In the genomic region with DNA sequence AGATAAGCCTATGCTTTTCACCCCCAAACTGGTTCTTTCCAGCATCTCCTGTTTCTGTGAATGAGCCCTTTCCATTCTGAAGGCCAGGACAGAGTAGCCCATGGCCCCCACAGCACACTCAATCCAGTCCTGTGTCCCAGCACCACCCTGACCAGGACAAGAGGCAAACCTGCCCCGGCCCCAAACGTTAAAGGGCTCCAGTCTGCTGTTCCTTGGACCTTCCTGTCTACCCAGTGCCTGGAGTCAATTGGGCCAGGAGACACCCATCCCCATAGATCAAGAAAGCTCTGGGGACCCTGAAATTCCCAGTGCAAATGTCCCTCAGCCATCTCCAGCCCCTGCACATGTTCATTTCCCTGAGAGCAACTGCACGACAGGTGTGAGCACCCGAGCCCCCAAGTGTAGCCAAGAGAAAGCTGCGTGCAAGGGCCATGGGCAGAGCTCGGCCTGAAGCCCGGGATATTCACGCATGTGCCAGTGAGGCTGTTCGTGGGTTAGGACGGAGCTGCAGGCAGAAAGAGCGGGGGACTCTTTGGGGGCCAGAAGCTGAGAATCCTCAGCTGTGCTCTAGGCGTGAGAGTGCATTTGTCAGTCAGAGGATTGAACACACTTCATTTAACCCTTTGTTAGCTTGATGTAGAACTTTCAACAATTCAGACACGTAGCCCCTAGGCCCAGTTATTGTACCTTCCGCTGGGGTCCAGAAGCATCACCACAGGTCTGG, we compare ENCODE assay signal across 25 cellular contexts. TPM values are rescaled to one million over a fixed set of nuclear protein-coding genes. Genes with fewer than 3 reads are reported as not detected.
"Had no signal": no experiment of that assay in that cellular context is flagged by ENCODE, and none has a peak within 500 bp of the region (broad histone marks: within the 10 kb centered on the region; RNA-seq: fewer than 3 reads in every experiment).

No MANE protein-coding gene starts in this region.

- H3K36me3 Mint-ChIP-seq: activated naive CD4-positive, alpha-beta T cell treated with anti-CD3 and anti-CD28 coated beads, Interleukin-2, amount 50 U/mL, for 24 hours; stimulated activated memory B cell treated with anti-CD40 and anti-IgM and Interleukin-4, amounts not matched to agents 10 μg/mL and 1 μg/mL and 100 μg/mL, for 72 hours had no signal

- H3K36me3 ChIP-seq: thyroid gland, upper lobe of left lung had no signal

- H3K4me3 ChIP-seq: smooth muscle cell, thyroid gland, upper lobe of left lung had no signal

- H3K27me3 ChIP-seq: thyroid gland had no signal

- H3K9me3 ChIP-seq: thyroid gland, upper lobe of left lung had no signal

- DNase-seq: activated CD4-positive, alpha-beta T cell treated with anti-CD3 and anti-CD28 coated beads for 4 hours; activated CD4-positive, alpha-beta T cell treated with anti-CD3 and anti-CD28 coated beads, Interleukin-2, amount 50 U/mL, for 4 hours; activated CD8-positive, alpha-beta memory T cell treated with anti-CD3 and anti-CD28 coated beads for 24 hours; activated gamma-delta T cell; activated naive CD8-positive, alpha-beta T cell treated with anti-CD3 and anti-CD28 coated beads, Interleukin-2, amount 50 U/mL, for 24 hours; amygdala; caudate nucleus; foreskin fibroblast; hypothalamus; immature natural killer cell; midbrain; naive thymus-derived CD4-positive, alpha-beta T cell; stimulated activated CD4-positive, alpha-beta T cell treated with anti-CD3 and anti-CD28 coated beads, Interleukin-1b, Interleukin-23, amount 100 ng/mL, for 48 hours; stimulated activated CD4-positive, alpha-beta T cell treated with anti-CD3 and anti-CD28 coated beads, Interleukin-4, amount 100 ng/mL, for 4 hours; stimulated activated CD8-positive, alpha-beta memory T cell treated with anti-CD3 and anti-CD28 coated beads, Interleukin-4, amount 100 ng/mL, for 48 hours; stimulated activated naive CD8-positive, alpha-beta T cell treated with anti-CD3 and anti-CD28 coated beads, Interleukin-15, amount 100 ng/mL, for 72 hours; thyroid gland; upper lobe of left lung had no signal

- H3K27ac ChIP-seq: thyroid gland, upper lobe of left lung had no signal

- H3K27ac Mint-ChIP-seq: activated naive CD4-positive, alpha-beta T cell treated with anti-CD3 and anti-CD28 coated beads, Interleukin-2, amount 50 U/mL, for 24 hours; activated naive CD8-positive, alpha-beta T cell treated with anti-CD3 and anti-CD28 coated beads, Interleukin-2, amount 50 U/mL, for 24 hours; immature natural killer cell; memory B cell; stimulated activated memory B cell treated with anti-CD40 and anti-IgM and Interleukin-4, amounts not matched to agents 10 μg/mL and 1 μg/mL and 100 μg/mL, for 72 hours; stimulated activated naive CD8-positive, alpha-beta T cell treated with anti-CD3 and anti-CD28 coated beads, Interleukin-15, amount 100 ng/mL, for 72 hours had no signal

- H3K4me3 Mint-ChIP-seq: activated naive CD4-positive, alpha-beta T cell treated with anti-CD3 and anti-CD28 coated beads, Interleukin-2, amount 50 U/mL, for 24 hours; activated naive CD8-positive, alpha-beta T cell treated with anti-CD3 and anti-CD28 coated beads, Interleukin-2, amount 50 U/mL, for 24 hours; memory B cell; stimulated activated memory B cell treated with anti-CD40 and anti-IgM and Interleukin-4, amounts not matched to agents 10 μg/mL and 1 μg/mL and 100 μg/mL, for 72 hours; stimulated activated naive CD8-positive, alpha-beta T cell treated with anti-CD3 and anti-CD28 coated beads, Interleukin-15, amount 100 ng/mL, for 72 hours had no signal

- H3K4me2 ChIP-seq: smooth muscle cell had no signal

- ATAC-seq: activated naive CD8-positive, alpha-beta T cell treated with anti-CD3 and anti-CD28 coated beads, Interleukin-2, amount 50 U/mL, for 24 hours; esophagus mucosa; naive thymus-derived CD4-positive, alpha-beta T cell; stimulated activated memory B cell treated with anti-CD40 and anti-IgM and Interleukin-4, amounts not matched to agents 10 μg/mL and 1 μg/mL and 100 μg/mL, for 72 hours; stimulated activated naive CD8-positive, alpha-beta T cell treated with anti-CD3 and anti-CD28 coated beads, Interleukin-15, amount 100 ng/mL, for 72 hours had no signal

- H3K9me3 Mint-ChIP-seq: activated naive CD4-positive, alpha-beta T cell treated with anti-CD3 and anti-CD28 coated beads, Interleukin-2, amount 50 U/mL, for 24 hours; activated naive CD8-positive, alpha-beta T cell treated with anti-CD3 and anti-CD28 coated beads, Interleukin-2, amount 50 U/mL, for 24 hours; stimulated activated memory B cell treated with anti-CD40 and anti-IgM and Interleukin-4, amounts not matched to agents 10 μg/mL and 1 μg/mL and 100 μg/mL, for 72 hours; stimulated activated naive CD8-positive, alpha-beta T cell treated with anti-CD3 and anti-CD28 coated beads, Interleukin-15, amount 100 ng/mL, for 72 hours had no signal

RNA-seq across cellular contexts. Expression of gene RIPK4, which starts 4.2 kb away (rescaled TPM):
- total RNA-seq: T-helper 1 cell treated with Interleukin-12 subunit alpha and Interleukin-12 subunit beta and Interleukin-4 antibody, amounts not matched to agents 30 ng/mL and 1 ng/mL, for 36 hours had no signal
- polyA plus RNA-seq: immature natural killer cell, neural cell had no signal
